In genomic region chr2:217563565-217563964, GRCh38 we compare ENCODE assay signal across 25 cellular contexts.
DNase-seq lines count a peak whose midpoint lies in the region; ATAC-seq, FAIRE-seq and TF ChIP-seq lines count a peak whose summit lies in the region.
"Had no signal": no experiment of that assay in that cellular context is flagged by ENCODE, and none has a peak within 500 bp of the region (broad histone marks: within the 10 kb centered on the region; RNA-seq: fewer than 3 reads in every experiment).

No MANE protein-coding gene starts in this region.

- no peaks in the 10 kb centered on the region for H3K79me2 ChIP-seq in HepG2 (ENCODE audit: insufficient read depth, low read length)

- no peak overlapping the region for H2AFZ ChIP-seq in HepG2 (ENCODE audit: low read length)
- H2AFZ ChIP-seq: GM23248 had no signal

- intact Hi-C loops in HepG2 (cut with micrococcal nuclease; ENCODE audit: unreplicated experiment) (no loop called here), right lobe of liver (cut with DNase I) (no loop called here), uterus (cut with DNase I; ENCODE audit: low total_unique reads) (no loop called here)

- DNase-seq in HepG2 (ENCODE audit: low spot score) (no peak), right lobe of liver (no peak), uterus (no peak), NCI-H146 (lab: John Stamatoyannopoulos, UW) (no peak), islet precursor cell (no peak)
- DNase-seq: ACHN; AML-193; BE2C; CD4-positive, alpha-beta T cell; CD8-positive, alpha-beta memory T cell; DMS 273 treated with DMSO at 0.1 percent for 48 hours; DMS79; EL; GDM1; GM23248; H7; HCEC 1CT had no signal

- CTCF ChIA-PET in HepG2 (lab: Yijun Ruan, JAX; ENCODE audit: low intra/inter-chr PET ratio, low total read pairs), result no interaction called here

- H3K9me3 ChIP-seq in HepG2 (ENCODE audit: low read length) (no peaks in the 10 kb centered on the region), right lobe of liver (no peaks in the 10 kb centered on the region), muscle layer of colon (ENCODE audit: low read length) (no peaks in the 10 kb centered on the region), uterus (no peaks in the 10 kb centered on the region)
- H3K9me3 ChIP-seq: BE2C had no signal

- no peak for FAIRE-seq in HepG2 (lab: Jason Lieb, UNC)
- FAIRE-seq: A204.1, D721Med, GM12878, GM19239, H1 had no signal

- in situ Hi-C loops in HepG2 (cut with HindIII; ENCODE audit: extremely low pct_ligation_motif_present, low pct_unique_long_range_greater_than_20kb), result no loop called here

- H3K4me1 ChIP-seq in HepG2 (ENCODE audit: insufficient read depth, low read length) (no peaks in the 10 kb centered on the region), right lobe of liver (no peaks in the 10 kb centered on the region), muscle layer of colon (ENCODE audit: insufficient read depth, low read length) (peaks cover 13% of the 10 kb centered on the region), uterus (no peaks in the 10 kb centered on the region)
- H3K4me1 ChIP-seq: BE2C; BLaER1 treated with 17β-estradiol and CSF1 and Interleukin-3, amounts not matched to agents 10 nM and 100 nM had no signal

- no peaks in the 10 kb centered on the region; the same call in 1 of the 2 replicates for H4K20me1 ChIP-seq in HepG2 (ENCODE audit: insufficient read depth, low read length)
- H4K20me1 ChIP-seq: BLaER1 treated with 17β-estradiol and CSF1 and Interleukin-3, amounts not matched to agents 10 nM and 100 nM had no signal

- H3K4me3 ChIP-seq in HepG2 (replicated peaks in 1 of 3; ENCODE audit: insufficient read depth in 1 of 3, low read depth in 2 of 3, low read length in 3 of 3) (no peak overlapping the region), right lobe of liver (no peak overlapping the region), muscle layer of colon (ENCODE audit: low read depth in 1 of 2, low read length in 2 of 2) (no peak overlapping the region), uterus (no peak overlapping the region)
- H3K4me3 ChIP-seq: BLaER1 treated with 17β-estradiol and CSF1 and Interleukin-3, amounts not matched to agents 10 nM and 100 nM; GM12878; GM23248 had no signal

- H3K4me2 ChIP-seq in HepG2 (ENCODE audit: low read depth, low read length), result no peak overlapping the region
- H3K4me2 ChIP-seq: BLaER1 treated with 17β-estradiol and CSF1 and Interleukin-3, amounts not matched to agents 10 nM and 100 nM had no signal

- TF ChIP-seq POLR2A in HepG2 (IDR thresholded peaks at IDR 0.05; ENCODE audit: insufficient read depth in 1 of 2, low read depth in 2 of 2, low read length in 2 of 2) (no peak), right lobe of liver (IDR thresholded peaks at IDR 0.05) (no peak), uterus (IDR thresholded peaks at IDR 0.05) (no peak)

- no peak for TF ChIP-seq RAD21 in HepG2 (CRISPR knock-in tag; IDR thresholded peaks at IDR 0.05)

- no peak for TF ChIP-seq CTCF in HepG2 (CRISPR knock-in tag; IDR thresholded peaks at IDR 0.05)
- no peak for TF ChIP-seq CTCF in right lobe of liver (IDR thresholded peaks at IDR 0.05)
- no peak for TF ChIP-seq CTCF in uterus (IDR thresholded peaks at IDR 0.05)

- 27% methylated on average over 3 of the region's 3 CpGs for WGBS in HepG2 (ENCODE audit: low lambda C conversion rate)
- 71% methylated on average over 3 of the region's 3 CpGs for WGBS in right lobe of liver (ENCODE audit: insufficient coverage, low coverage, low lambda C conversion rate, missing lambda C conversion rate)

- no peaks in the 10 kb centered on the region for H3K36me3 ChIP-seq in HepG2 (replicated peaks in 1 of 2; ENCODE audit: control insufficient read depth in 1 of 2, insufficient read depth in 2 of 2, low read length in 2 of 2)
- H3K36me3 ChIP-seq in right lobe of liver, result no peaks in the 10 kb centered on the region
- no peaks in the 10 kb centered on the region for H3K36me3 ChIP-seq in muscle layer of colon (ENCODE audit: insufficient read depth, low read length)
- no peaks in the 10 kb centered on the region for H3K36me3 ChIP-seq in uterus
- H3K36me3 ChIP-seq: BE2C had no signal

- no TSS peak for BruUV-seq in HepG2 (replicated peaks; lab: Mats Ljungman, UMichigan)

- TF ChIP-seq EP300 in HepG2 (IDR thresholded peaks at IDR 0.05; ENCODE audit: low read depth in 2 of 2, low read length in 2 of 2), result no peak
- TF ChIP-seq EP300 in HepG2 (CRISPR knock-in tag; IDR thresholded peaks at IDR 0.05; ENCODE audit: borderline replicate concordance), result no peak

- no peak for ATAC-seq in HepG2
- ATAC-seq in right lobe of liver, result no peak
- ATAC-seq: GM12878 had no signal

- H3K27ac ChIP-seq in HepG2 (ENCODE audit: extremely low read length, insufficient read depth, low read length), result no peak overlapping the region
- no peak overlapping the region for H3K27ac ChIP-seq in right lobe of liver
- H3K27ac ChIP-seq in muscle layer of colon (ENCODE audit: low read depth, low read length), result peak overlapping the region; percentile 57
- H3K27ac ChIP-seq in uterus, result peak overlapping the region; percentile 18 to 62
- H3K27ac ChIP-seq: 22Rv1; BLaER1 treated with 17β-estradiol and CSF1 and Interleukin-3, amounts not matched to agents 10 nM and 100 nM; GM23248 had no signal

- POLR2A ChIA-PET in HepG2 (lab: Yijun Ruan, JAX), result no interaction called here

- H3K27me3 ChIP-seq in HepG2 (ENCODE audit: control insufficient read depth in 1 of 2, insufficient read depth in 2 of 2, low read length in 2 of 2) (no peaks in the 10 kb centered on the region), right lobe of liver (no peaks in the 10 kb centered on the region), muscle layer of colon (ENCODE audit: control insufficient read depth in 1 of 2, insufficient read depth in 2 of 2, low read length in 2 of 2) (no peaks in the 10 kb centered on the region), uterus (no peaks in the 10 kb centered on the region)
- H3K27me3 ChIP-seq: BE2C; BLaER1 treated with 17β-estradiol and CSF1 and Interleukin-3, amounts not matched to agents 10 nM and 100 nM had no signal

- H3K9ac ChIP-seq in HepG2 (ENCODE audit: insufficient read depth, low read depth, low read length) (no peak overlapping the region), muscle layer of colon (ENCODE audit: low read length) (no peak overlapping the region)
- H3K9ac ChIP-seq: BLaER1 treated with 17β-estradiol and CSF1 and Interleukin-3, amounts not matched to agents 10 nM and 100 nM; GM23248 had no signal

TF ChIP-seq in HepG2, 621 proteins besides CTCF, POLR2A, EP300 and RAD21:
- TF ChIP-seq MAFK (conservative IDR thresholded peaks at IDR 0.05 in 1 of 2, IDR thresholded peaks at IDR 0.05 in 1 of 2; ENCODE audit: low read length in 2 of 2) (peak; percentile 71 to 80), ZNF772 (CRISPR knock-in tag; IDR thresholded peaks at IDR 0.05) (no peak), MAFF (IDR thresholded peaks at IDR 0.05; ENCODE audit: low read depth, low read length) (peak; percentile 67), ZEB1 (IDR thresholded peaks at IDR 0.05; ENCODE audit: insufficient replicate concordance, low read depth) (no peak)

Comparison
In these comparisons a context has a peak if more than half of its experiments do, and no peak if none do; other contexts are left out.
1. H3K27ac ChIP-seq: peak in muscle layer of colon (single experiment) and uterus (2 of 2); none in HepG2 (single experiment) and right lobe of liver (0 of 3).